ENCODE assay signal across 21 cellular contexts in the genomic region with DNA sequence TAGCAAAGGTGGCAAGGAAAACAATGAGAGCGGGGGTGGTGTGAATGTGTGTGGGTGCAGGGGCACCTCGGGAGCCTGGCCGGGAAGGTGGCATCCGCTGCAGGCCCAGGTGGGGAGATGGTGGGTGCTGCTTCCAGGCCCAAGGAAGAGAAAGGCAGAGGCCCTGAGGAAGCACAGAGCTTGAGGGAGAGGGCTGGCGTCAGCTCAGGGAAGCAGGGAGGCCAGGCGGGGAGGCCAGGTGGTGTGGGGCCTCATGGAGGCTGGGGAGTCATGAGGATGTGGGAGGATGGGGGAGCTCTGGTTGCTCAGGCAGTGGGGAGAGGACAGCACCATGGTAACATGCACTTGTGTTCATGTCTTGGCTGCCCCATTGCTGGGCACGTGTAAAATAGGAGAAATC. TPM values are rescaled to one million over a fixed set of nuclear protein-coding genes. Genes with fewer than 3 reads are reported as not detected.
"Had no signal": no experiment of that assay in that cellular context is flagged by ENCODE, and none has a peak within 500 bp of the region (broad histone marks: within the 10 kb centered on the region; RNA-seq: fewer than 3 reads in every experiment).

No MANE protein-coding gene starts in this region.

- H3K27me3 ChIP-seq: body of pancreas, foreskin keratinocyte, left lung, neural progenitor cell, thyroid gland, uterus had no signal

- H2AFZ ChIP-seq: neural progenitor cell had no signal

- H3K9me3 ChIP-seq: body of pancreas, left lung, prostate gland, thyroid gland, uterus had no signal

- H3K9ac ChIP-seq: neural progenitor cell had no signal

- H3K36me3 Mint-ChIP-seq: activated naive CD4-positive, alpha-beta T cell treated with anti-CD3 and anti-CD28 coated beads, Interleukin-2, amount 10 ng/mL, durations not matched to agents 7 days and 5 days; naive thymus-derived CD4-positive, alpha-beta T cell; neural progenitor cell had no signal

- H3K4me1 Mint-ChIP-seq: activated naive CD4-positive, alpha-beta T cell treated with anti-CD3 and anti-CD28 coated beads, Interleukin-2, amount 10 ng/mL, durations not matched to agents 7 days and 5 days had no signal

- H3K27me3 Mint-ChIP-seq: stimulated activated naive CD8-positive, alpha-beta T cell treated with anti-CD3 and anti-CD28 coated beads, Interleukin-15, Interleukin-2, amounts not matched to agents 100 ng/mL and 50 ng/mL, for 24 hours had no signal

- H3K9me3 Mint-ChIP-seq: activated naive CD4-positive, alpha-beta T cell treated with anti-CD3 and anti-CD28 coated beads, Interleukin-2, amount 10 ng/mL, durations not matched to agents 7 days and 5 days; activated T-cell treated with anti-CD3 and anti-CD28 coated beads, Interleukin-2, amount 50 U/mL, for 4 hours; neural progenitor cell; stimulated activated naive CD8-positive, alpha-beta T cell treated with anti-CD3 and anti-CD28 coated beads, Interleukin-15, Interleukin-2, amounts not matched to agents 100 ng/mL and 50 ng/mL, for 24 hours had no signal

- H3K4me3 Mint-ChIP-seq: activated naive CD4-positive, alpha-beta T cell treated with anti-CD3 and anti-CD28 coated beads, Interleukin-2, amount 10 ng/mL, durations not matched to agents 7 days and 5 days; activated T-cell treated with anti-CD3 and anti-CD28 coated beads, Interleukin-2, amount 50 U/mL, for 4 hours; naive thymus-derived CD4-positive, alpha-beta T cell; neural progenitor cell; stimulated activated naive CD8-positive, alpha-beta T cell treated with anti-CD3 and anti-CD28 coated beads, Interleukin-15, Interleukin-2, amounts not matched to agents 100 ng/mL and 50 ng/mL, for 24 hours had no signal

- ATAC-seq: activated T-cell treated with anti-CD3 and anti-CD28 coated beads, Interleukin-2, amount 50 U/mL, for 4 hours; body of pancreas; foreskin keratinocyte; left lung; naive thymus-derived CD4-positive, alpha-beta T cell had no signal

- H3K4me2 ChIP-seq: neural progenitor cell had no signal

- H3K27ac ChIP-seq: foreskin keratinocyte, left lung, neural progenitor cell, prostate gland, thyroid gland, uterus had no signal

- H3K4me1 ChIP-seq: left lung, thyroid gland, uterus had no signal

- DNase-seq: activated CD4-positive, alpha-beta T cell treated with anti-CD3 and anti-CD28 coated beads, Interleukin-2, amount 50 U/mL, for 4 hours; activated CD8-positive, alpha-beta memory T cell treated with anti-CD3 and anti-CD28 coated beads for 24 hours; activated CD8-positive, alpha-beta memory T cell treated with anti-CD3 and anti-CD28 coated beads, Interleukin-2, amount 50 U/mL, for 48 hours; activated naive CD4-positive, alpha-beta T cell treated with anti-CD3 and anti-CD28 coated beads, Interleukin-2, amount 10 ng/mL, durations not matched to agents 7 days and 5 days; activated T-cell treated with anti-CD3 and anti-CD28 coated beads, Interleukin-2, amount 50 U/mL, for 4 hours; anterior cingulate cortex; body of pancreas; dermis blood vessel endothelial cell; effector memory CD4-positive, alpha-beta T cell; foreskin keratinocyte; naive thymus-derived CD4-positive, alpha-beta T cell; stimulated activated CD4-positive, alpha-beta T cell treated with anti-CD3 and anti-CD28 coated beads, Interleukin-12 subunit alpha, Interleukin-12 subunit beta, amount 100 ng/mL, for 4 hours; substantia nigra; T-helper 1 cell; thyroid gland; uterus had no signal

- H3K4me3 ChIP-seq: body of pancreas, left lung, lung, neural progenitor cell, prostate gland, thyroid gland, uterus had no signal

- H3K36me3 ChIP-seq: left lung, neural progenitor cell, prostate gland, thyroid gland, uterus had no signal

- H3K27ac Mint-ChIP-seq: activated naive CD4-positive, alpha-beta T cell treated with anti-CD3 and anti-CD28 coated beads, Interleukin-2, amount 10 ng/mL, durations not matched to agents 7 days and 5 days; naive thymus-derived CD4-positive, alpha-beta T cell; stimulated activated naive CD8-positive, alpha-beta T cell treated with anti-CD3 and anti-CD28 coated beads, Interleukin-15, Interleukin-2, amounts not matched to agents 100 ng/mL and 50 ng/mL, for 24 hours had no signal

RNA-seq across cellular contexts. Expression of a gene that starts 43.3 kb away (rescaled TPM):
- polyA plus RNA-seq: naive thymus-derived CD4-positive, alpha-beta T cell had no signal
